ENCODE assay signal across 8 cellular contexts in the genomic region with DNA sequence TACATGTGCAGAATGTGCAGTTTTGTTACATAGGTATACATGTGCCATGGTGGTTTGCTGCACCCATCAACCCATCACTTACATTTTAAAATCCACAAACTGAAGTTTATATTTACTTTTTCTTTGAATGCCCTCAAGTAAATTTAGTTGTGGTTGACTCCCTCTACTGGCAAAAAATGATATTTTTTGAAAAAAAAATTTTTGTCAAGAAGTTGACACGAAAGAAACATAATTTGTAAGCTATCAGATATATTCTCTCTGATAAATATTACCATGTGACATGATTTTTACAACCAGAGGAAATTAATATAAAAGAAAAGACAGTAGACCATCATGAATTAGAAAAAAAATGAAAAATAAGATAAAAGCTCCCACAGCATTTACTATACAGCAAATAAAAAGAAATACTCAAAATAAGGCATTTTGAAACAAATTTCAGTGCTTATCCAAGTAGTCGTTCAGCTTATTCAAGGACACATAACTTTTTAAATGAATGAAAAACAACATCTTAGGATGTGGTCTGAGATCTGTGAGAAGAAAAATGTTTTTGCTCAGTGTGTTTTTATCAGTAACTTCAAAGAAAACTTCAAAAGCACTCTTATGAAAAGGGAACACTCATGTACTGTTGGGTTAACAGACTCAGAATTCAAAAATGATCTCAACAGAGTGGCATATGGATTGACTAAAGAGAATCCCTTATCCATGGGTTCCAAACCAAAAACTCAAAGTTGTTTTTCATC. TPM values are rescaled to one million over a fixed set of nuclear protein-coding genes. Genes with fewer than 3 reads are reported as not detected.
DNase-seq lines count a peak whose midpoint lies in the region; ATAC-seq, FAIRE-seq and TF ChIP-seq lines count a peak whose summit lies in the region.

No MANE protein-coding gene starts in this region.

- H3K36me3 ChIP-seq in liver (ENCODE audit: control insufficient read depth in 4 of 4, insufficient read depth in 3 of 4, low read depth in 1 of 4, low read length in 3 of 4) (no peaks in the 10 kb centered on the region), HepG2 (replicated peaks in 1 of 2; ENCODE audit: control insufficient read depth in 1 of 2, insufficient read depth in 2 of 2, low read length in 2 of 2) (no peaks in the 10 kb centered on the region), endothelial cell of umbilical vein (ENCODE audit: control insufficient read depth in 2 of 2, extremely low read depth in 1 of 2, insufficient read depth in 2 of 2, low read length in 2 of 2) (no peaks in the 10 kb centered on the region)

- no peak overlapping the region for H3K4me3 ChIP-seq in liver (ENCODE audit: low read depth in 1 of 3, low read length in 3 of 3)
- H3K4me3 ChIP-seq in HepG2 (replicated peaks in 1 of 3; ENCODE audit: insufficient read depth in 1 of 3, low read depth in 2 of 3, low read length in 3 of 3), result no peak overlapping the region
- H3K4me3 ChIP-seq in endothelial cell of umbilical vein (replicated peaks in 1 of 3; ENCODE audit: insufficient read depth in 1 of 3, low read depth in 1 of 3, low read length in 3 of 3), result no peak overlapping the region

- TF ChIP-seq POLR2A in HepG2 (IDR thresholded peaks at IDR 0.05; ENCODE audit: insufficient read depth in 1 of 2, low read depth in 2 of 2, low read length in 2 of 2) (no peak), endothelial cell of umbilical vein (IDR thresholded peaks at IDR 0.05; ENCODE audit: low read depth, low read length) (no peak)

- TF ChIP-seq EP300 in HepG2 (IDR thresholded peaks at IDR 0.05; ENCODE audit: low read depth in 2 of 2, low read length in 2 of 2), result no peak
- TF ChIP-seq EP300 in HepG2 (CRISPR knock-in tag; IDR thresholded peaks at IDR 0.05; ENCODE audit: borderline replicate concordance), result no peak

- FAIRE-seq in HepG2 (lab: Jason Lieb, UNC) (no peak), endothelial cell of umbilical vein (lab: Jason Lieb, UNC) (no peak)

- H2AFZ ChIP-seq in HepG2 (ENCODE audit: low read length) (no peak overlapping the region), endothelial cell of umbilical vein (ENCODE audit: low read depth, low read length) (no peak overlapping the region)

- POLR2A ChIA-PET in HepG2 (lab: Yijun Ruan, JAX), result no interaction called here
- POLR2A ChIA-PET in endothelial cell of umbilical vein (lab: Charles Lee), result interaction anchor here (0.8 kb wide), 1 partner anchor 1971 kb away, joined by 3 read pairs; no protein-coding TSS in a partner anchor

- H3K79me2 ChIP-seq in HepG2 (ENCODE audit: insufficient read depth, low read length) (no peaks in the 10 kb centered on the region), endothelial cell of umbilical vein (ENCODE audit: control insufficient read depth, insufficient read depth, low read length) (no peaks in the 10 kb centered on the region)

- CTCF ChIA-PET in HepG2 (lab: Yijun Ruan, JAX; ENCODE audit: low intra/inter-chr PET ratio, low total read pairs) (interaction anchor here (1.7 kb wide), 1 partner anchor 20 kb away, joined by 7 read pairs; no protein-coding TSS in a partner anchor), endothelial cell of umbilical vein (lab: Charles Lee) (interaction anchor here (0.7 to 5.1 kb wide), 21 partner anchors 9 to 563 kb away, joined by 3 to 57 read pairs (median 4); no protein-coding TSS in a partner anchor)

- no peaks in the 10 kb centered on the region for H3K9me3 Mint-ChIP-seq in type B pancreatic cell
- peaks cover 0 to 1% of the 10 kb centered on the region in 2 donors for H3K9me3 Mint-ChIP-seq in stimulated activated naive B cell treated with anti-CD40 and anti-IgM and Interleukin-4, amounts not matched to agents 10 μg/mL and 1 μg/mL and 100 μg/mL, for 72 hours

- H3K27ac ChIP-seq in liver (ENCODE audit: low read depth in 1 of 2, low read length in 2 of 2), result no peak overlapping the region
- no peak overlapping the region for H3K27ac ChIP-seq in HepG2 (ENCODE audit: extremely low read length, insufficient read depth, low read length)
- no peak overlapping the region for H3K27ac ChIP-seq in endothelial cell of umbilical vein (ENCODE audit: insufficient read depth, low read depth, low read length)

- no peaks in the 10 kb centered on the region for H3K36me3 Mint-ChIP-seq in type B pancreatic cell
- no peaks in the 10 kb centered on the region for H3K36me3 Mint-ChIP-seq in stimulated activated naive B cell treated with anti-CD40 and anti-IgM and Interleukin-4, amounts not matched to agents 10 μg/mL and 1 μg/mL and 100 μg/mL, for 72 hours

- peaks cover 7% of the 10 kb centered on the region for H3K4me1 Mint-ChIP-seq in type B pancreatic cell (ENCODE audit: unreplicated experiment)
- peaks cover 6 to 16% of the 10 kb centered on the region in 2 donors for H3K4me1 Mint-ChIP-seq in stimulated activated naive B cell treated with anti-CD40 and anti-IgM and Interleukin-4, amounts not matched to agents 10 μg/mL and 1 μg/mL and 100 μg/mL, for 72 hours

- 7% methylated on average over 2 of the region's 2 CpGs for WGBS in liver
- 5% methylated on average over 2 of the region's 2 CpGs for WGBS in HepG2 (ENCODE audit: low lambda C conversion rate)

- TF ChIP-seq CTCF in liver (IDR thresholded peaks at IDR 0.05; ENCODE audit: low read depth, low read length, missing input control) (peak; percentile 16), HepG2 (CRISPR knock-in tag; IDR thresholded peaks at IDR 0.05) (no peak), endothelial cell of umbilical vein (IDR thresholded peaks at IDR 0.05; ENCODE audit: extremely low read depth in 1 of 2, insufficient read depth in 1 of 2, low read depth in 1 of 2, low read length in 2 of 2) (peak; percentile 7 to 15), type B pancreatic cell (conservative IDR thresholded peaks at IDR 0.05) (peak; percentile 79)

- H3K9ac ChIP-seq in liver (ENCODE audit: low read depth in 1 of 2, low read length in 2 of 2) (no peak overlapping the region), HepG2 (ENCODE audit: insufficient read depth, low read depth, low read length) (no peak overlapping the region), endothelial cell of umbilical vein (replicated peaks; ENCODE audit: extremely low read depth, insufficient read depth, low read length) (no peak overlapping the region)

- BruUV-seq in HepG2 (replicated peaks; lab: Mats Ljungman, UMichigan), result no TSS peak
- no TSS peak for BruUV-seq in endothelial cell of umbilical vein (replicated peaks; lab: Mats Ljungman, UMichigan)

- no peaks in the 10 kb centered on the region for H3K9me1 ChIP-seq in endothelial cell of umbilical vein (replicated peaks; ENCODE audit: control insufficient read depth, extremely low read depth, insufficient read depth, low read length)

- H3K4me1 ChIP-seq in liver (ENCODE audit: control insufficient read depth in 4 of 4, insufficient read depth in 4 of 4, low read length in 3 of 4) (no peaks in the 10 kb centered on the region), HepG2 (ENCODE audit: insufficient read depth, low read length) (no peaks in the 10 kb centered on the region), endothelial cell of umbilical vein (ENCODE audit: control insufficient read depth, extremely low read depth, insufficient read depth, low read length) (no peaks in the 10 kb centered on the region)

- no peaks in the 10 kb centered on the region for H3K27me3 Mint-ChIP-seq in type B pancreatic cell
- H3K27me3 Mint-ChIP-seq in stimulated activated naive B cell treated with anti-CD40 and anti-IgM and Interleukin-4, amounts not matched to agents 10 μg/mL and 1 μg/mL and 100 μg/mL, for 72 hours, result peaks cover 0 to 9% of the 10 kb centered on the region in 2 donors

- H3K9me3 ChIP-seq in liver (ENCODE audit: control insufficient read depth in 4 of 4, low read length in 3 of 4) (no peaks in the 10 kb centered on the region), HepG2 (ENCODE audit: low read length) (no peaks in the 10 kb centered on the region), endothelial cell of umbilical vein (replicated peaks; ENCODE audit: control insufficient read depth, insufficient read depth, low read length) (no peaks in the 10 kb centered on the region)

- no peak for DNase-seq in HepG2 (ENCODE audit: low spot score)
- peak; percentile 12 for DNase-seq in NCI-H345 treated with DMSO at 0.1 percent for 48 hours (lab: John Stamatoyannopoulos, UW; ENCODE audit: unreplicated experiment)
- peak; percentile 34 for DNase-seq in endothelial cell of umbilical vein (ENCODE audit: low read depth, low spot score)
- DNase-seq in type B pancreatic cell (ENCODE audit: extremely low spot score, unreplicated experiment), result no peak
- no peak for DNase-seq in stimulated activated CD4-positive, alpha-beta T cell treated with anti-CD3 and anti-CD28 coated beads, Interleukin-12 subunit alpha, Interleukin-12 subunit beta, amount 100 ng/mL, for 4 hours
- no peak for DNase-seq in stimulated activated naive B cell treated with anti-CD40 and anti-IgM and Interleukin-4, amounts not matched to agents 10 μg/mL and 1 μg/mL and 100 μg/mL, for 72 hours
- no peak for DNase-seq in activated CD4-positive, alpha-beta T cell treated with anti-CD3 and anti-CD28 coated beads, Interleukin-2, amount 50 U/mL, for 4 hours

- no peak overlapping the region for H3K27ac Mint-ChIP-seq in type B pancreatic cell
- no peak overlapping the region for H3K27ac Mint-ChIP-seq in stimulated activated naive B cell treated with anti-CD40 and anti-IgM and Interleukin-4, amounts not matched to agents 10 μg/mL and 1 μg/mL and 100 μg/mL, for 72 hours

- dilution Hi-C loops in endothelial cell of umbilical vein (cut with MboI; ENCODE audit: extremely low pct_ligation_motif_present, low sequenced_read_pairs), result no loop called here

- H3K4me3 Mint-ChIP-seq in type B pancreatic cell, result no peak overlapping the region
- no peak overlapping the region for H3K4me3 Mint-ChIP-seq in stimulated activated naive B cell treated with anti-CD40 and anti-IgM and Interleukin-4, amounts not matched to agents 10 μg/mL and 1 μg/mL and 100 μg/mL, for 72 hours

- in situ Hi-C loops in HepG2 (cut with HindIII; ENCODE audit: extremely low pct_ligation_motif_present, low pct_unique_long_range_greater_than_20kb), result no loop called here

- H3K27me3 ChIP-seq in liver (ENCODE audit: control insufficient read depth in 4 of 4, insufficient read depth in 4 of 4, low read length in 3 of 4) (peaks cover 0 to 2% (median 0%) of the 10 kb centered on the region in 4 donors), HepG2 (ENCODE audit: control insufficient read depth in 1 of 2, insufficient read depth in 2 of 2, low read length in 2 of 2) (no peaks in the 10 kb centered on the region), endothelial cell of umbilical vein (ENCODE audit: control insufficient read depth in 2 of 2, insufficient read depth in 2 of 2, low read length in 2 of 2) (peaks cover 5 to 24% of the 10 kb centered on the region in 2 experiments)

- peak; percentile 29 to 38 for TF ChIP-seq RAD21 in liver (IDR thresholded peaks at IDR 0.05)
- TF ChIP-seq RAD21 in HepG2 (CRISPR knock-in tag; IDR thresholded peaks at IDR 0.05), result no peak

- no peak overlapping the region for H3K4me2 ChIP-seq in HepG2 (ENCODE audit: low read depth, low read length)
- H3K4me2 ChIP-seq in endothelial cell of umbilical vein (ENCODE audit: insufficient read depth, low read length), result no peak overlapping the region

- ATAC-seq in HepG2, result no peak
- no peak for ATAC-seq in stimulated activated naive B cell treated with anti-CD40 and anti-IgM and Interleukin-4, amounts not matched to agents 10 μg/mL and 1 μg/mL and 100 μg/mL, for 72 hours (replicated peaks)

- intact Hi-C loops in HepG2 (cut with micrococcal nuclease; ENCODE audit: unreplicated experiment) (no loop called here), endothelial cell of umbilical vein (cut with micrococcal nuclease) (loop anchor here (1.0 to 5.0 kb wide), 2 partner anchors 430 to 562 kb away; no protein-coding TSS in a partner anchor)

- H4K20me1 ChIP-seq in HepG2 (ENCODE audit: insufficient read depth, low read length) (no peaks in the 10 kb centered on the region), endothelial cell of umbilical vein (replicated peaks; ENCODE audit: control insufficient read depth, extremely low read depth, insufficient read depth, low read length) (no peaks in the 10 kb centered on the region)

RNA-seq across cellular contexts. Expression of a gene that starts 30.0 kb away (rescaled TPM):
- total RNA-seq in liver (1 to 10 TPM in 1 of 2 donors, under 1 TPM in 1; 0.33 to 1.5 TPM), HepG2 (2016; rRNA removed; fragmentation: Illumina TruSeq; extraction: Trizol) (not detected in 2 replicates), endothelial cell of umbilical vein (0.69 and 1.2 TPM in 2 replicates), type B pancreatic cell (ENCODE audit: low replicate concordance) (18.5 and 29.0 TPM in 2 replicates)
- polyA plus RNA-seq in liver (under 1 TPM; 0.05 to 0.15 TPM), HepG2 (2011; rRNA removed) (0.08 TPM in 1 of 2 replicates, not detected in the other), endothelial cell of umbilical vein (0.04 and 0.11 TPM in 2 replicates)
- not detected in 2 replicates for total RNA-seq in HepG2 (2016; cell fraction: cytosol; rRNA removed; fragmentation: Illumina TruSeq; extraction: Trizol; ENCODE audit: low read depth)
- not detected in 2 replicates for total RNA-seq in HepG2 (2016; cell fraction: insoluble cytoplasmic fraction; rRNA removed; fragmentation: Illumina TruSeq; extraction: Trizol)
- not detected in 2 replicates for total RNA-seq in HepG2 (2016; cell fraction: membrane; rRNA removed; fragmentation: Illumina TruSeq; extraction: Trizol)
- 0.31 TPM in 1 of 2 replicates, not detected in the other for total RNA-seq in HepG2 (2016; cell fraction: nucleus; rRNA removed; fragmentation: Illumina TruSeq; extraction: Trizol)
- polyA plus RNA-seq in HepG2 (2011; cell fraction: cytosol; rRNA removed), result not detected in 2 replicates
- polyA plus RNA-seq in HepG2 (2011; cell fraction: nucleus; rRNA removed), result 0.11 and 0.47 TPM in 2 replicates
- not detected in 2 replicates for polyA plus RNA-seq in HepG2 (2012)
- not detected in 2 replicates for polyA plus RNA-seq in HepG2 (2016; cell fraction: cytosol; fragmentation: Illumina TruSeq; extraction: Trizol; ENCODE audit: low read depth)
- not detected in 2 replicates for polyA plus RNA-seq in HepG2 (2016; cell fraction: insoluble cytoplasmic fraction; fragmentation: Illumina TruSeq; extraction: Trizol; ENCODE audit: low read depth)
- not detected in 2 replicates for polyA plus RNA-seq in HepG2 (2016; cell fraction: membrane; fragmentation: Illumina TruSeq; extraction: Trizol; ENCODE audit: low read depth)
- not detected in 2 replicates for polyA plus RNA-seq in HepG2 (2016; cell fraction: nucleus; fragmentation: Illumina TruSeq; extraction: Trizol; ENCODE audit: insufficient read depth, low read depth)
- not detected in 2 replicates for polyA minus RNA-seq in HepG2 (2011; rRNA and poly(A)+ RNA removed; ENCODE audit: low replicate concordance)
- not detected in 2 replicates for polyA minus RNA-seq in HepG2 (2011; cell fraction: cytosol; rRNA and poly(A)+ RNA removed)
- polyA minus RNA-seq in HepG2 (2011; cell fraction: nucleus; rRNA and poly(A)+ RNA removed), result not detected in 2 replicates
- 0.03 and 0.08 TPM in 2 replicates for polyA plus RNA-seq in endothelial cell of umbilical vein (2011; cell fraction: cytosol; rRNA removed)
- 0.16 and 0.32 TPM in 2 replicates for polyA plus RNA-seq in endothelial cell of umbilical vein (2011; cell fraction: nucleus; rRNA removed)
- 0.04 and 0.29 TPM in 2 replicates for polyA plus RNA-seq in endothelial cell of umbilical vein (2012)
- 0.08 TPM in 1 of 2 replicates, not detected in the other for polyA minus RNA-seq in endothelial cell of umbilical vein
- polyA minus RNA-seq in endothelial cell of umbilical vein (2011; cell fraction: cytosol; rRNA and poly(A)+ RNA removed), result not detected
- polyA minus RNA-seq in endothelial cell of umbilical vein (2011; cell fraction: nucleus; rRNA and poly(A)+ RNA removed), result 1.1 TPM in 1 of 2 replicates, not detected in the other

Comparison
In these comparisons a context has a peak if more than half of its experiments do, and no peak if none do; other contexts are left out.
1. DNase-seq: peak in NCI-H345 treated with DMSO at 0.1 percent for 48 hours (single experiment) and endothelial cell of umbilical vein (single experiment); none in HepG2 (single experiment), type B pancreatic cell (single experiment), stimulated activated CD4-positive, alpha-beta T cell treated with anti-CD3 and anti-CD28 coated beads, Interleukin-12 subunit alpha, Interleukin-12 subunit beta, amount 100 ng/mL, for 4 hours (single experiment), stimulated activated naive B cell treated with anti-CD40 and anti-IgM and Interleukin-4, amounts not matched to agents 10 μg/mL and 1 μg/mL and 100 μg/mL, for 72 hours (single experiment) and activated CD4-positive, alpha-beta T cell treated with anti-CD3 and anti-CD28 coated beads, Interleukin-2, amount 50 U/mL, for 4 hours (0 of 2).